24 cellular contexts compared by ENCODE assay signal in the genomic region with DNA sequence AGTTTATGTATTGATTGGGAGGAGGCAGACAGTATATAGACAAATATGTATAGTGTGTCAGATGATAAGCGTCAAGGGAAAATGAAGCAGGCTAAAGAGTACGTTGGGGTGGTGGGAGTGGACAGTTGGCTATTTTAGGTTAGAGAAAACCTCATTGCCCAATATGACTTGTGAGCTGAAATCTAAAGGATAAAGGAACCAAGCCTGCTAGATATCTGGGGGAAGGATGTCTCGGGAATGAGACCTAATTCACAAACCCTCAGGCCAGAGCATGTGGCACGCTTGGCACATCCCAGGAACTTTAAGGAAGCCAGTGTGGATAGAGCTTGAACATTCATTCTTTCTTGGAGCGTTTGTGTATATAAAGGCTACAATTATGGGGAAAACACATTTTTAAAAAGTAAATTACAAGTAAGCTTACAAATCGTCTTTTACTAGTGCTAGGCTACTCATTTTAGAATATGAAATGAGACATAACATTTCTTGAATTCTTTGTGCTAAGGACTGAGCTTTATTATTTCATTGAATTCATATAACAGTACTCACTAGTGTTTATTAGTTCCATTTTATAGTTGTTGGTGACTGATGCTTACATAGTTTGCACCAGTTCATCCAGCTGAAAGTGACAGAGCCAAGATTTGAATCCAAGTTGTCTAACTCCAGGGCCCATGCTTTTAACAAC. TPM values are rescaled to one million over a fixed set of nuclear protein-coding genes. Genes with fewer than 3 reads are reported as not detected.
DNase-seq lines count a peak whose midpoint lies in the region; ATAC-seq, FAIRE-seq and TF ChIP-seq lines count a peak whose summit lies in the region.
"Had no signal": no experiment of that assay in that cellular context is flagged by ENCODE, and none has a peak within 500 bp of the region (broad histone marks: within the 10 kb centered on the region; RNA-seq: fewer than 3 reads in every experiment).

No MANE protein-coding gene starts in this region.

- peaks cover 21 to 53% (median 43%) of the 10 kb centered on the region in 4 donors for H3K4me1 Mint-ChIP-seq in CD4-positive, CD25-positive, alpha-beta regulatory T cell
- peaks cover 19% of the 10 kb centered on the region for H3K4me1 Mint-ChIP-seq in WTC11
- H3K4me1 Mint-ChIP-seq in activated T-helper 2 cell treated with anti-CD3 and anti-CD28 coated beads, Interferon-gamma antibody, Interleukin-2, Interleukin-4, amounts not matched to agents 10 μg/mL and 5 μg/mL and 100 μg/mL, durations not matched to agents 14 hours and 24 hours and 36 hours (ENCODE audit: low read depth) = peaks cover 19% of the 10 kb centered on the region

- no peak for TF ChIP-seq CTCF in WTC11 (IDR thresholded peaks at IDR 0.05)

- POLR2A ChIA-PET in WTC11 (lab: Charles Lee) = no interaction called here

- intact Hi-C loops in activated T-helper 2 cell treated with anti-CD3 and anti-CD28 coated beads, Interferon-gamma antibody, Interleukin-2, Interleukin-4, amounts not matched to agents 10 μg/mL and 5 μg/mL and 100 μg/mL, durations not matched to agents 14 hours and 24 hours and 36 hours (cut with micrococcal nuclease) = no loop called here

- H3K36me3 Mint-ChIP-seq in CD4-positive, CD25-positive, alpha-beta regulatory T cell = peaks cover 40% of the 10 kb centered on the region
- peaks cover 12% of the 10 kb centered on the region for H3K36me3 Mint-ChIP-seq in WTC11
- H3K36me3 Mint-ChIP-seq in activated T-helper 2 cell treated with anti-CD3 and anti-CD28 coated beads, Interferon-gamma antibody, Interleukin-2, Interleukin-4, amounts not matched to agents 10 μg/mL and 5 μg/mL and 100 μg/mL, durations not matched to agents 14 hours and 24 hours and 36 hours (ENCODE audit: low read depth) = peaks cover 65% of the 10 kb centered on the region

- CTCF ChIA-PET in WTC11 (lab: Charles Lee) = interaction anchor here (2.7 kb wide), 1 partner anchor 9 kb away, joined by 11 read pairs; the partner anchor contains the start of gene FHIP2A

- FAIRE-seq in GM19239 (lab: Jason Lieb, UNC) = peak; percentile 21
- FAIRE-seq: A549, D721Med had no signal

- peaks cover 22% of the 10 kb centered on the region for H3K4me1 ChIP-seq in CD4-positive, CD25-positive, alpha-beta regulatory T cell (ENCODE audit: control insufficient read depth, insufficient read depth, low read length, poor library complexity, severe bottlenecking)
- peaks cover 4 to 5% of the 10 kb centered on the region in 2 donors for H3K4me1 ChIP-seq in muscle layer of duodenum (ENCODE audit: control insufficient read depth in 1 of 2, insufficient read depth in 2 of 2, low read length in 2 of 2)

- no peak for DNase-seq in CD4-positive, CD25-positive, alpha-beta regulatory T cell
- DNase-seq in GM19239 (ENCODE audit: insufficient read length, low spot score) (no peak), WTC11 (ENCODE audit: low spot score) (no peak), HT-29 (ENCODE audit: low spot score) (no peak), ACHN (no peak), NAMALWA (ENCODE audit: low spot score) (no peak)
- no peak for DNase-seq in activated T-helper 2 cell treated with anti-CD3 and anti-CD28 coated beads, Interferon-gamma antibody, Interleukin-2, Interleukin-4, amounts not matched to agents 10 μg/mL and 5 μg/mL and 100 μg/mL, durations not matched to agents 14 hours and 24 hours and 36 hours (ENCODE audit: low spot score)
- DNase-seq: CD8-positive, alpha-beta memory T cell; DMS79; Kasumi-1; MM.1S; NCI-H187; NCI-H2107; NCI-H2227 treated with DMSO at 0.1 percent for 48 hours; NCI-H510A treated with DMSO at 0.1 percent for 48 hours; PC-3; SIG-M5; T-helper 1 cell had no signal

- ATAC-seq in CD4-positive, CD25-positive, alpha-beta regulatory T cell (ENCODE audit: low read depth in 2 of 2) = no peak
- no peak for ATAC-seq in WTC11
- ATAC-seq: A549, PC-3 had no signal

- H3K36me3 ChIP-seq in CD4-positive, CD25-positive, alpha-beta regulatory T cell (ENCODE audit: control insufficient read depth, insufficient read depth, low read length) = peaks cover 45% of the 10 kb centered on the region
- peaks cover 19 to 25% of the 10 kb centered on the region in 2 donors for H3K36me3 ChIP-seq in muscle layer of duodenum (ENCODE audit: control insufficient read depth in 1 of 2, insufficient read depth in 2 of 2, low read length in 2 of 2)

- no peaks in the 10 kb centered on the region for H3K27me3 Mint-ChIP-seq in CD4-positive, CD25-positive, alpha-beta regulatory T cell
- no peaks in the 10 kb centered on the region for H3K27me3 Mint-ChIP-seq in WTC11 (ENCODE audit: low read depth)
- no peaks in the 10 kb centered on the region for H3K27me3 Mint-ChIP-seq in activated T-helper 2 cell treated with anti-CD3 and anti-CD28 coated beads, Interferon-gamma antibody, Interleukin-2, Interleukin-4, amounts not matched to agents 10 μg/mL and 5 μg/mL and 100 μg/mL, durations not matched to agents 14 hours and 24 hours and 36 hours (ENCODE audit: low read depth)
- H3K27me3 Mint-ChIP-seq: CD8-positive, alpha-beta memory T cell; IgD-negative memory B cell had no signal

- H3K9me3 ChIP-seq in CD4-positive, CD25-positive, alpha-beta regulatory T cell (ENCODE audit: control insufficient read depth in 2 of 2, low read length in 2 of 2) = no peaks in the 10 kb centered on the region
- no peaks in the 10 kb centered on the region for H3K9me3 ChIP-seq in muscle layer of duodenum (ENCODE audit: control insufficient read depth in 1 of 2, low read length in 2 of 2)
- H3K9me3 ChIP-seq: A549 had no signal

- peaks cover 0 to under 1% (median 0%) of the 10 kb centered on the region in 7 donors for H3K9me3 Mint-ChIP-seq in CD4-positive, CD25-positive, alpha-beta regulatory T cell
- H3K9me3 Mint-ChIP-seq in WTC11 = no peaks in the 10 kb centered on the region
- no peaks in the 10 kb centered on the region for H3K9me3 Mint-ChIP-seq in activated T-helper 2 cell treated with anti-CD3 and anti-CD28 coated beads, Interferon-gamma antibody, Interleukin-2, Interleukin-4, amounts not matched to agents 10 μg/mL and 5 μg/mL and 100 μg/mL, durations not matched to agents 14 hours and 24 hours and 36 hours
- H3K9me3 Mint-ChIP-seq: CD8-positive, alpha-beta memory T cell had no signal

- H3K27me3 ChIP-seq in CD4-positive, CD25-positive, alpha-beta regulatory T cell (ENCODE audit: control insufficient read depth, insufficient read depth, low read length) = no peaks in the 10 kb centered on the region
- H3K27me3 ChIP-seq in muscle layer of duodenum (ENCODE audit: low read depth, low read length) = no peaks in the 10 kb centered on the region
- H3K27me3 ChIP-seq: BLaER1 treated with 17β-estradiol and CSF1 and Interleukin-3, amounts not matched to agents 10 nM and 100 nM had no signal

- in situ Hi-C loops in ACHN (cut with HindIII; ENCODE audit: low pct_ligation_motif_present, low pct_unique_long_range_greater_than_20kb, low sequenced_read_pairs) = no loop called here

- H3K4me3 Mint-ChIP-seq in CD4-positive, CD25-positive, alpha-beta regulatory T cell = peak overlapping the region in 1 of 4 donors; percentile 23
- no peak overlapping the region for H3K4me3 Mint-ChIP-seq in WTC11
- no peak overlapping the region for H3K4me3 Mint-ChIP-seq in activated T-helper 2 cell treated with anti-CD3 and anti-CD28 coated beads, Interferon-gamma antibody, Interleukin-2, Interleukin-4, amounts not matched to agents 10 μg/mL and 5 μg/mL and 100 μg/mL, durations not matched to agents 14 hours and 24 hours and 36 hours (ENCODE audit: low read depth)
- H3K4me3 Mint-ChIP-seq: IgD-negative memory B cell had no signal

- H3K4me3 ChIP-seq in CD4-positive, CD25-positive, alpha-beta regulatory T cell (ENCODE audit: low read depth, low read length) = no peak overlapping the region
- no peak overlapping the region for H3K4me3 ChIP-seq in muscle layer of duodenum (ENCODE audit: low read depth in 1 of 2, low read length in 2 of 2)
- H3K4me3 ChIP-seq: A549; BLaER1 treated with 17β-estradiol and CSF1 and Interleukin-3, amounts not matched to agents 10 nM and 100 nM had no signal

- peak overlapping the region; percentile 6 for H3K27ac ChIP-seq in CD4-positive, CD25-positive, alpha-beta regulatory T cell (ENCODE audit: insufficient read depth, low read length, poor library complexity, severe bottlenecking)
- peak overlapping the region; percentile 39 for H3K27ac ChIP-seq in muscle layer of duodenum (ENCODE audit: low read length)
- H3K27ac ChIP-seq: A549; BLaER1 treated with 17β-estradiol and CSF1 and Interleukin-3, amounts not matched to agents 10 nM and 100 nM; RWPE1 had no signal

- H3K27ac Mint-ChIP-seq in CD4-positive, CD25-positive, alpha-beta regulatory T cell = peak overlapping the region; percentile 8 to 33 (median 21)
- 0 out of 2 replicates have a peak overlapping the region, but pooled peaks have one; percentile 5 for H3K27ac Mint-ChIP-seq in WTC11
- H3K27ac Mint-ChIP-seq in activated T-helper 2 cell treated with anti-CD3 and anti-CD28 coated beads, Interferon-gamma antibody, Interleukin-2, Interleukin-4, amounts not matched to agents 10 μg/mL and 5 μg/mL and 100 μg/mL, durations not matched to agents 14 hours and 24 hours and 36 hours = no peak overlapping the region

TF ChIP-seq in WTC11, 78 proteins besides CTCF, POLR2A, EP300 and RAD21 (continues in another document):
- TF ChIP-seq IRF2 (CRISPR knock-in tag; IDR thresholded peaks at IDR 0.05; ENCODE audit: borderline replicate concordance, low read depth) (no peak), CREB1 (CRISPR knock-in tag; IDR thresholded peaks at IDR 0.05) (no peak), TEAD1 (CRISPR knock-in tag; IDR thresholded peaks at IDR 0.05) (no peak), CBFB (CRISPR knock-in tag; IDR thresholded peaks at IDR 0.05; ENCODE audit: low read depth) (no peak), GABPB1 (CRISPR knock-in tag; IDR thresholded peaks at IDR 0.05) (no peak), ETV6 (CRISPR knock-in tag; IDR thresholded peaks at IDR 0.05) (no peak)
- TF ChIP-seq, protein P1, sequence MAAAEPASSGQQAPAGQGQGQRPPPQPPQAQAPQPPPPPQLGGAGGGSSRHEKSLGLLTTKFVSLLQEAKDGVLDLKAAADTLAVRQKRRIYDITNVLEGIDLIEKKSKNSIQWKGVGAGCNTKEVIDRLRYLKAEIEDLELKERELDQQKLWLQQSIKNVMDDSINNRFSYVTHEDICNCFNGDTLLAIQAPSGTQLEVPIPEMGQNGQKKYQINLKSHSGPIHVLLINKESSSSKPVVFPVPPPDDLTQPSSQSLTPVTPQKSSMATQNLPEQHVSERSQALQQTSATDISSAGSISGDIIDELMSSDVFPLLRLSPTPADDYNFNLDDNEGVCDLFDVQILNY (CRISPR knock-in tag; IDR thresholded peaks at IDR 0.05) = no peak

RNA-seq across cellular contexts. Expression of gene FHIP2A, which starts 9.7 kb away (rescaled TPM):
- total RNA-seq in CD4-positive, CD25-positive, alpha-beta regulatory T cell = 85.5 TPM
- polyA plus RNA-seq in CD4-positive, CD25-positive, alpha-beta regulatory T cell = 10 to 100 TPM; 22.3 to 41.2 (median 28.2) TPM
- 14.3 to 15.5 TPM (median 14.6 TPM) in 3 replicates for total RNA-seq in WTC11 (2021)
- total RNA-seq in HT-29 (2014; rRNA removed; shearing (Covaris generic)) = 1.6 and 3.0 TPM in 2 replicates
- total RNA-seq in activated T-helper 2 cell treated with anti-CD3 and anti-CD28 coated beads, Interferon-gamma antibody, Interleukin-2, Interleukin-4, amounts not matched to agents 10 μg/mL and 5 μg/mL and 100 μg/mL, durations not matched to agents 14 hours and 24 hours and 36 hours = 26.3 and 26.9 TPM in 2 replicates
